8 cellular contexts compared by ENCODE assay signal in genomic region chr9:132671620-132672412, GRCh38. TPM values are rescaled to one million over a fixed set of nuclear protein-coding genes. Genes with fewer than 3 reads are reported as not detected.
DNase-seq lines count a peak whose midpoint lies in the region; ATAC-seq and TF ChIP-seq lines count a peak whose summit lies in the region.

No MANE protein-coding gene starts in this region.

- peak overlapping the region; percentile 99 for H3K27ac ChIP-seq in suprapubic skin

- ATAC-seq in WTC11, result no peak

- H3K4me1 ChIP-seq in suprapubic skin, result peaks cover 56% of the 10 kb centered on the region

- no peaks in the 10 kb centered on the region for H3K9me3 ChIP-seq in suprapubic skin

- TF ChIP-seq EP300 in suprapubic skin (IDR thresholded peaks at IDR 0.05), result no peak

- H3K4me3 ChIP-seq in iPS-11a (ENCODE audit: low read depth, low read length) (peak overlapping the region; percentile 100), suprapubic skin (peak overlapping the region; percentile 85)

- no peaks in the 10 kb centered on the region for H3K36me3 ChIP-seq in suprapubic skin

- no peak for TF ChIP-seq POLR2A in suprapubic skin (IDR thresholded peaks at IDR 0.05)

- peaks cover 61% of the 10 kb centered on the region for H3K4me1 Mint-ChIP-seq in activated T-cell treated with anti-CD3 and anti-CD28 coated beads, Interleukin-2, amount 50 U/mL, for 24 hours (ENCODE audit: low read depth)
- peaks cover 43% of the 10 kb centered on the region for H3K4me1 Mint-ChIP-seq in WTC11

- peak overlapping the region; percentile 95 for H3K4me3 Mint-ChIP-seq in activated T-cell treated with anti-CD3 and anti-CD28 coated beads, Interleukin-2, amount 50 U/mL, for 24 hours
- H3K4me3 Mint-ChIP-seq in WTC11, result peak overlapping the region; percentile 91

- no peaks in the 10 kb centered on the region for H3K9me3 Mint-ChIP-seq in activated T-cell treated with anti-CD3 and anti-CD28 coated beads, Interleukin-2, amount 50 U/mL, for 24 hours
- no peaks in the 10 kb centered on the region for H3K9me3 Mint-ChIP-seq in WTC11

- H3K27ac Mint-ChIP-seq in activated T-cell treated with anti-CD3 and anti-CD28 coated beads, Interleukin-2, amount 50 U/mL, for 24 hours, result peak overlapping the region; percentile 97
- peak overlapping the region; percentile 93 for H3K27ac Mint-ChIP-seq in WTC11

- POLR2A ChIA-PET in WTC11 (lab: Charles Lee), result no interaction called here

- WGBS in suprapubic skin, result 75% methylated on average over 6 of the region's 6 CpGs

- no peaks in the 10 kb centered on the region for H3K27me3 ChIP-seq in suprapubic skin

- H3K27me3 Mint-ChIP-seq in activated T-cell treated with anti-CD3 and anti-CD28 coated beads, Interleukin-2, amount 50 U/mL, for 24 hours, result no peaks in the 10 kb centered on the region
- no peaks in the 10 kb centered on the region for H3K27me3 Mint-ChIP-seq in WTC11 (ENCODE audit: low read depth)

- TF ChIP-seq CTCF in WTC11 (IDR thresholded peaks at IDR 0.05) (no peak), suprapubic skin (IDR thresholded peaks at IDR 0.05) (no peak)

- no peak for DNase-seq in activated T-cell treated with anti-CD3 and anti-CD28 coated beads, Interleukin-2, amount 50 U/mL, for 24 hours
- DNase-seq in activated T-cell treated with anti-CD3 and anti-CD28 coated beads, Interleukin-2, amount 50 U/mL, for 48 hours, result no peak
- no peak for DNase-seq in WTC11 (ENCODE audit: low spot score)
- no peak for DNase-seq in suprapubic skin (ENCODE audit: low spot score in 2 of 2)
- no peak for DNase-seq in stimulated activated CD8-positive, alpha-beta memory T cell treated with anti-CD3 and anti-CD28 coated beads, Interleukin-4, amount 100 ng/mL, for 48 hours
- DNase-seq in HK-2 (ENCODE audit: unreplicated experiment), result no peak
- DNase-seq in NCI-H146 (lab: John Stamatoyannopoulos, UW), result no peak

- CTCF ChIA-PET in WTC11 (lab: Charles Lee), result no interaction called here

- H3K36me3 Mint-ChIP-seq in activated T-cell treated with anti-CD3 and anti-CD28 coated beads, Interleukin-2, amount 50 U/mL, for 24 hours (ENCODE audit: low read depth), result peaks cover 76% of the 10 kb centered on the region
- peaks cover 7% of the 10 kb centered on the region for H3K36me3 Mint-ChIP-seq in WTC11

TF ChIP-seq in WTC11, 78 proteins besides CTCF, POLR2A, EP300 and RAD21:
- TF ChIP-seq RELA (CRISPR knock-in tag; IDR thresholded peaks at IDR 0.05; ENCODE audit: borderline replicate concordance), result no peak
- no peak for TF ChIP-seq OVOL2 (CRISPR knock-in tag; IDR thresholded peaks at IDR 0.05; ENCODE audit: borderline replicate concordance)
- no peak for TF ChIP-seq USF2 (CRISPR knock-in tag; IDR thresholded peaks at IDR 0.05)
- TF ChIP-seq JUN (CRISPR knock-in tag; IDR thresholded peaks at IDR 0.05), result no peak
- no peak for TF ChIP-seq NFATC4 (CRISPR knock-in tag; IDR thresholded peaks at IDR 0.05)
- TF ChIP-seq ZNF671 (CRISPR knock-in tag; IDR thresholded peaks at IDR 0.05), result no peak
- no peak for TF ChIP-seq GTF2I (CRISPR knock-in tag; conservative IDR thresholded peaks at IDR 0.05)
- no peak for TF ChIP-seq TEAD1 (CRISPR knock-in tag; IDR thresholded peaks at IDR 0.05)
- TF ChIP-seq MYBL2 (CRISPR knock-in tag; IDR thresholded peaks at IDR 0.05), result no peak
- TF ChIP-seq STAT6 (CRISPR knock-in tag; conservative IDR thresholded peaks at IDR 0.05; ENCODE audit: low read depth), result no peak
- TF ChIP-seq ZNF232 (CRISPR knock-in tag; IDR thresholded peaks at IDR 0.05), result no peak
TF ChIP-seq in WTC11: peak in this region for 0.

RNA-seq across cellular contexts. Expression of gene GTF3C4, which starts 1.6 kb away (rescaled TPM):
- total RNA-seq in WTC11 (2021), result 28.5 to 31.6 TPM (median 29.1 TPM) in 3 replicates
- total RNA-seq in suprapubic skin, result 10 to 100 TPM; 16.6 to 25.9 (median 24.1) TPM

RNA-seq across cellular contexts. Expression of gene DDX31, which starts 2.0 kb away (rescaled TPM):
- 24.0 to 26.2 TPM (median 24.7 TPM) in 3 replicates for total RNA-seq in WTC11 (2021)
- total RNA-seq in suprapubic skin, result 10 to 100 TPM; 18.6 to 35.8 (median 20.5) TPM
